In the genomic region with DNA sequence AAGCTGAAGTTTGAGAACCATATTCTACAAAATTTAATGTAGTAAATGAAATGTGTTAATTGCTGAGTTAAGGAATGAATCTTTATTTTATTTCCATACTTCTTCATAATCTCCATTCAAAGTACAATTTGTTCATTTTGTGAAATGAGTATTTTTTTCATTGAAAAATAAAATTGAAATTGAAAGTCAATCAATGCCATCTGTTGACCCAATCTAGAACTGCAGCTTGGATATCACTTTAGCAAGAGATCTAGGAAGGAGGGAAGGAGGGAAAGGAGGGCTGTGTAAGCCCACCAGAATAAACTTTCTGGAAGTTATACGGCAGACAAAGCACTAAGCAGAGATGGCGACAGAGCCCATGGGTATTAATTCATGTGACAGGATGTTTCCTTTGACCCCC, we compare ENCODE assay signal across 8 cellular contexts.
DNase-seq lines count a peak whose midpoint lies in the region; ATAC-seq, FAIRE-seq and TF ChIP-seq lines count a peak whose summit lies in the region.

No MANE protein-coding gene starts in this region.

- H3K4me3 ChIP-seq in dorsolateral prefrontal cortex (no peak overlapping the region), pancreas (no peak overlapping the region)

- FAIRE-seq in pancreas (lab: Jason Lieb, UNC): peak; percentile 89

- H3K27me3 Mint-ChIP-seq in activated T-cell treated with anti-CD3 and anti-CD28 coated beads, Interleukin-2, amount 50 U/mL, for 4 hours (ENCODE audit: low read depth): no peaks in the 10 kb centered on the region

- H3K4me1 ChIP-seq in pancreas: no peaks in the 10 kb centered on the region

- 2% methylated on average over 2 of the region's 2 CpGs for WGBS in pancreas, 2 donors

- no peak overlapping the region for H3K4me3 Mint-ChIP-seq in activated T-cell treated with anti-CD3 and anti-CD28 coated beads, Interleukin-2, amount 50 U/mL, for 4 hours

- peaks cover 0 to 26% (median 0%) of the 10 kb centered on the region in 45 donors for H3K27me3 ChIP-seq in dorsolateral prefrontal cortex
- no peaks in the 10 kb centered on the region for H3K27me3 ChIP-seq in pancreas

- TF ChIP-seq CTCF in dorsolateral prefrontal cortex (IDR thresholded peaks at IDR 0.05 in 54 of 56, conservative IDR thresholded peaks at IDR 0.05 in 2 of 56; ENCODE audit: low read depth in 1 of 56, partially characterized antibody in 56 of 56) (peak in 55 of 56 donors; percentile 15 to 82 (median 57)), pancreas (IDR thresholded peaks at IDR 0.05) (peak in 3 of 4 donors; percentile 20 to 48 (median 31))

- intact Hi-C loops in dorsolateral prefrontal cortex (cut with DNase I): loop anchor here in 1 of 2 donors (10.0 kb wide), 1 partner anchor 209 kb away; no protein-coding TSS in a partner anchor
- intact Hi-C loops in pancreas (cut with DNase I): loop anchor here in 1 of 3 donors (10.0 kb wide), 1 partner anchor 209 kb away; no protein-coding TSS in a partner anchor

- H3K9me3 Mint-ChIP-seq in activated T-cell treated with anti-CD3 and anti-CD28 coated beads, Interleukin-2, amount 50 U/mL, for 4 hours: no peaks in the 10 kb centered on the region

- H3K4me1 Mint-ChIP-seq in activated T-cell treated with anti-CD3 and anti-CD28 coated beads, Interleukin-2, amount 50 U/mL, for 4 hours (ENCODE audit: low read depth): peaks cover 7% of the 10 kb centered on the region

- no peaks in the 10 kb centered on the region for H3K36me3 ChIP-seq in pancreas

- ATAC-seq in pancreas (no peak), GM18519 (IDR thresholded peaks at IDR 0.05; ENCODE audit: low FRiP score, unreplicated experiment) (no peak)
- no peak for ATAC-seq in activated T-cell treated with anti-CD3 and anti-CD28 coated beads, Interleukin-2, amount 50 U/mL, for 4 hours

- peak; percentile 4 for DNase-seq in EL
- DNase-seq in Kasumi-1 (lab: John Stamatoyannopoulos, UW): peak; percentile 9 to 17
- no peak for DNase-seq in dorsolateral prefrontal cortex
- DNase-seq in pancreas: no peak
- DNase-seq in activated T-cell treated with anti-CD3 and anti-CD28 coated beads, Interleukin-2, amount 50 U/mL, for 4 hours: no peak
- DNase-seq in HCEC 1CT: no peak
- DNase-seq in activated T-cell treated with anti-CD3 and anti-CD28 coated beads, Interleukin-2, amount 50 U/mL, for 1 hour: no peak

- H3K9me3 ChIP-seq in pancreas: no peaks in the 10 kb centered on the region

- H3K27ac ChIP-seq in dorsolateral prefrontal cortex (no peak overlapping the region), pancreas (no peak overlapping the region)

- no peaks in the 10 kb centered on the region for H3K36me3 Mint-ChIP-seq in activated T-cell treated with anti-CD3 and anti-CD28 coated beads, Interleukin-2, amount 50 U/mL, for 4 hours (ENCODE audit: insufficient read depth)

Comparison
In these comparisons a context has a peak if more than half of its experiments do, and no peak if none do; other contexts are left out.
1. DNase-seq: peak in EL (single experiment) and Kasumi-1 (2 of 2); none in dorsolateral prefrontal cortex (0 of 10), pancreas (0 of 6), activated T-cell treated with anti-CD3 and anti-CD28 coated beads, Interleukin-2, amount 50 U/mL, for 4 hours (single experiment), HCEC 1CT (single experiment) and activated T-cell treated with anti-CD3 and anti-CD28 coated beads, Interleukin-2, amount 50 U/mL, for 1 hour (single experiment).